8 cellular contexts compared by ENCODE assay signal in genomic region chr20:37345339-37346231, GRCh38. TPM values are rescaled to one million over a fixed set of nuclear protein-coding genes. Genes with fewer than 3 reads are reported as not detected.
DNase-seq lines count a peak whose midpoint lies in the region; ATAC-seq lines count a peak whose summit lies in the region.

TSS of gene SRC (plus strand) at chr20:37346140. CDS start at chr20:37384154, 38,014 bp downstream.

- H3K9me3 ChIP-seq in BLaER1 treated with 17β-estradiol and CSF1 and Interleukin-3, amounts not matched to agents 10 nM and 100 nM (replicated peaks in 1 of 11), result no peaks in the 10 kb centered on the region
- H3K9me3 ChIP-seq in mesodermal cell (ENCODE audit: control insufficient read depth, low read length), result no peaks in the 10 kb centered on the region

- peak within 1 kb of the TSS; percentile 75 to 85 (median 82) for H3K9ac ChIP-seq in BLaER1 treated with 17β-estradiol and CSF1 and Interleukin-3, amounts not matched to agents 10 nM and 100 nM

- peak within 1 kb of the TSS; percentile 54 to 79 (median 71); a peak in 21 of 22 replicates for H3K27ac ChIP-seq in BLaER1 treated with 17β-estradiol and CSF1 and Interleukin-3, amounts not matched to agents 10 nM and 100 nM
- H3K27ac ChIP-seq in mesodermal cell (ENCODE audit: low read depth, low read length, severe bottlenecking), result peak within 1 kb of the TSS; percentile 59

- DNase-seq in NCI-H524 (lab: John Stamatoyannopoulos, UW) (peak; percentile 41 to 69), epidermal melanocyte (ENCODE audit: insufficient read length, low spot score) (peak; percentile 72), NAMALWA (ENCODE audit: low spot score) (no peak)
- DNase-seq in activated CD8-positive, alpha-beta memory T cell treated with anti-CD3 and anti-CD28 coated beads for 4 hours (ENCODE audit: low read depth in 2 of 2), result peak; percentile 19 to 24
- DNase-seq in stimulated activated CD8-positive, alpha-beta memory T cell treated with anti-CD3 and anti-CD28 coated beads, Interleukin-12 subunit alpha, Interleukin-12 subunit beta, amount 100 ng/mL, for 4 hours (ENCODE audit: low read depth), result peak; percentile 20

- 14 to 20% methylated on average over 24 to 53 of the region's 63 CpGs for WGBS in mesodermal cell (ENCODE audit: insufficient coverage in 2 of 2), 2 experiments

- peak within 1 kb of the TSS; percentile 86 to 99 (median 96) for H3K4me2 ChIP-seq in BLaER1 treated with 17β-estradiol and CSF1 and Interleukin-3, amounts not matched to agents 10 nM and 100 nM

- H3K27me3 ChIP-seq in BLaER1 treated with 17β-estradiol and CSF1 and Interleukin-3, amounts not matched to agents 10 nM and 100 nM, result no peaks in the 10 kb centered on the region

- peak; percentile 46 for ATAC-seq in GM21786 (IDR thresholded peaks at IDR 0.05; ENCODE audit: unreplicated experiment)

- peak within 1 kb of the TSS; percentile 52 to 76 (median 67) for H3K4me3 ChIP-seq in BLaER1 treated with 17β-estradiol and CSF1 and Interleukin-3, amounts not matched to agents 10 nM and 100 nM
- peak within 1 kb of the TSS; percentile 67 for H3K4me3 ChIP-seq in mesodermal cell (ENCODE audit: extremely low read depth, insufficient read depth, low read length, poor library complexity, severe bottlenecking)

- peaks cover 21 to 38% (median 37%) of the 10 kb centered on the region in 11 experiments; a peak in 19 of 22 replicates for H4K20me1 ChIP-seq in BLaER1 treated with 17β-estradiol and CSF1 and Interleukin-3, amounts not matched to agents 10 nM and 100 nM

- peaks cover 0 to 12% (median 5%) of the 10 kb centered on the region in 11 experiments; a peak in 11 of 22 replicates for H3K36me3 ChIP-seq in BLaER1 treated with 17β-estradiol and CSF1 and Interleukin-3, amounts not matched to agents 10 nM and 100 nM
- H3K36me3 ChIP-seq in mesodermal cell (ENCODE audit: control insufficient read depth, insufficient read depth, low read length), result peaks cover 39% of the 10 kb centered on the region

- peaks cover 58 to 75% (median 68%) of the 10 kb centered on the region in 10 experiments for H3K4me1 ChIP-seq in BLaER1 treated with 17β-estradiol and CSF1 and Interleukin-3, amounts not matched to agents 10 nM and 100 nM
- H3K4me1 ChIP-seq in mesodermal cell (ENCODE audit: control insufficient read depth, insufficient read depth, low read length, poor library complexity, severe bottlenecking), result peaks cover 21% of the 10 kb centered on the region

RNA-seq across cellular contexts. Expression of gene SRC, which starts in this region (rescaled TPM):
- polyA plus RNA-seq in mesodermal cell (2013, experiment 1 of 2), result 97.8 TPM
- 102 TPM for polyA plus RNA-seq in mesodermal cell (2013, experiment 2 of 2)
